In the genomic region with DNA sequence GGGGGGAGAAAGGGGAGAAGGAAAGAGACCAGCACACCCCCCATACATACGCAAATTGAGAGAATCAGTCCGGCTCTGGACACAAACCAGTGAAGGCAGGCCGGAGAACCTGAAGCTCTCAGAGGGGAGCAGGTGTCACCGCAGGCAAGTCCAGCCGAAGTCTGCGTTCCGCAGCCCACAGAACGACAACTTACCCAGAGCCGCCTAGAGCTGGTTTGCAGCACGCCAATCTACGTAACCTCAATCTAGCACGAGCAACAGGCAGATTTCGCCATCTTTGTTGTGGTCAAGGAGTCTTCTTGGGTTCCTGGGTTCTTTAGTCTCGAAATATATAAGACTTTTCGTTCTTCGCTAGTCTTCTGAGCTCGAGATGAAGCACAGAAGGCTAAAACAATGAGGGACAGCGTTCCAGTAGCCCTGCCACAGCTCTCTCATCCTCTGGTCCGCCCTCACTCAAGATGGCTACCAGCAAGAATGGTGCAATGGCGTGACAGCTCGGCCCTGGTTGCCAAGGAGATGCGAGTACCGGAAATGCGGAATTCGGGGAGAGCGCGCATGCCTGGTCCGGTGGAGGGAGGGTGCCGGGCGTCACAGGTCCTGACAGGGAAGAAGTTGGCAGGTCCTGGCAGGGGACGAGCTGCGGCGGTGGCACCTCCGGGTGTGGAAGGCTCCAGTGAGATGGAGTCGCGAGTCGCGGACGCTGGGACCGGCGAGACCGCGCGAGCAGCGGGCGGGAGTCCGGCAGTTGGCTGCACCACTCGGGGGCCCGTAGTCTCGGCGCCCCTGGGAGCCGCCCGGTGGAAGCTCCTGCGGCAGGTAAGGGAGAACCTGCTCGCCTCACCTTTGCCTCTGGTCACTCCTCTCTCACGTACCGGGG, we compare ENCODE assay signal across 8 cellular contexts. TPM values are rescaled to one million over a fixed set of nuclear protein-coding genes. Genes with fewer than 3 reads are reported as not detected.
DNase-seq lines count a peak whose midpoint lies in the region; ATAC-seq and TF ChIP-seq lines count a peak whose summit lies in the region.

A gene (plus strand): TSS at position 618 of the 877 bp plus-strand sequence.
A gene (minus strand): TSS at position 165 of the 877 bp plus-strand sequence. CDS start 15,152 bp downstream, outside the sequence.

- H3K27ac ChIP-seq in temporal lobe (ENCODE audit: low read depth, low read length) = peak within 1 kb of the TSS; percentile 98

- DNase-seq in NCI-H1092 (lab: John Stamatoyannopoulos, UW) = peak; percentile 92
- peak; percentile 97 for DNase-seq in glomerular endothelial cell (ENCODE audit: extremely low read depth, low read depth, low spot score)
- peak; percentile 97 for DNase-seq in occipital lobe (lab: John Stamatoyannopoulos, UW)

- no peaks in the 10 kb centered on the region for H3K27me3 Mint-ChIP-seq in activated naive CD4-positive, alpha-beta T cell treated with anti-CD3 and anti-CD28 coated beads, Interleukin-2, amount 50 U/mL, for 24 hours

- H3K36me3 Mint-ChIP-seq in activated naive CD4-positive, alpha-beta T cell treated with anti-CD3 and anti-CD28 coated beads, Interleukin-2, amount 50 U/mL, for 24 hours = peaks cover 6% of the 10 kb centered on the region

- ATAC-seq in HG02588 (IDR thresholded peaks at IDR 0.05; ENCODE audit: unreplicated experiment) = peak; percentile 81
- ATAC-seq in SK-N-SH treated with all-trans-retinoic acid at 6 μM for 48 hours = peak; percentile 90

- peak within 1 kb of the TSS; percentile 87 for H3K4me3 ChIP-seq in GM08714 (ENCODE audit: low read length)

- peaks cover 57% of the 10 kb centered on the region for H3K4me1 Mint-ChIP-seq in activated naive CD4-positive, alpha-beta T cell treated with anti-CD3 and anti-CD28 coated beads, Interleukin-2, amount 50 U/mL, for 24 hours

- H3K9me3 Mint-ChIP-seq in activated naive CD4-positive, alpha-beta T cell treated with anti-CD3 and anti-CD28 coated beads, Interleukin-2, amount 50 U/mL, for 24 hours = no peaks in the 10 kb centered on the region

- H3K27ac Mint-ChIP-seq in activated naive CD4-positive, alpha-beta T cell treated with anti-CD3 and anti-CD28 coated beads, Interleukin-2, amount 50 U/mL, for 24 hours = peak within 1 kb of the TSS; percentile 100

- peak within 1 kb of the TSS; percentile 98 for H3K4me3 Mint-ChIP-seq in activated naive CD4-positive, alpha-beta T cell treated with anti-CD3 and anti-CD28 coated beads, Interleukin-2, amount 50 U/mL, for 24 hours

TF ChIP-seq in SK-N-SH treated with all-trans-retinoic acid at 6 μM for 48 hours, 23 proteins besides CTCF, POLR2A, EP300 and RAD21 (continues in another document):
- TF ChIP-seq TCF4 (CRISPR knock-in tag; IDR thresholded peaks at IDR 0.05; ENCODE audit: borderline replicate concordance) (no peak; the same call in 1 of the 2 replicates), ZFP3 (CRISPR knock-in tag; IDR thresholded peaks at IDR 0.05) (no peak), SNAI2 (CRISPR knock-in tag; IDR thresholded peaks at IDR 0.05) (peak; percentile 77; the same call in 1 of the 2 replicates), ESRRG (CRISPR knock-in tag; IDR thresholded peaks at IDR 0.05) (no peak), GLIS3 (CRISPR knock-in tag; IDR thresholded peaks at IDR 0.05) (no peak), TOX (CRISPR knock-in tag; IDR thresholded peaks at IDR 0.05; ENCODE audit: borderline replicate concordance) (no peak), CSDC2 (CRISPR knock-in tag; IDR thresholded peaks at IDR 0.05) (peak; percentile 19; the same call in 1 of the 2 replicates), RARB (CRISPR knock-in tag; IDR thresholded peaks at IDR 0.05) (no peak), ARNTL (CRISPR knock-in tag; IDR thresholded peaks at IDR 0.05; ENCODE audit: borderline replicate concordance, low read depth) (no peak), BACH2 (CRISPR knock-in tag; IDR thresholded peaks at IDR 0.05; ENCODE audit: borderline replicate concordance) (no peak), ZC3H10 (CRISPR knock-in tag; IDR thresholded peaks at IDR 0.05) (no peak), ZNF70 (CRISPR knock-in tag; IDR thresholded peaks at IDR 0.05) (no peak)
- TF ChIP-seq, protein P1, sequence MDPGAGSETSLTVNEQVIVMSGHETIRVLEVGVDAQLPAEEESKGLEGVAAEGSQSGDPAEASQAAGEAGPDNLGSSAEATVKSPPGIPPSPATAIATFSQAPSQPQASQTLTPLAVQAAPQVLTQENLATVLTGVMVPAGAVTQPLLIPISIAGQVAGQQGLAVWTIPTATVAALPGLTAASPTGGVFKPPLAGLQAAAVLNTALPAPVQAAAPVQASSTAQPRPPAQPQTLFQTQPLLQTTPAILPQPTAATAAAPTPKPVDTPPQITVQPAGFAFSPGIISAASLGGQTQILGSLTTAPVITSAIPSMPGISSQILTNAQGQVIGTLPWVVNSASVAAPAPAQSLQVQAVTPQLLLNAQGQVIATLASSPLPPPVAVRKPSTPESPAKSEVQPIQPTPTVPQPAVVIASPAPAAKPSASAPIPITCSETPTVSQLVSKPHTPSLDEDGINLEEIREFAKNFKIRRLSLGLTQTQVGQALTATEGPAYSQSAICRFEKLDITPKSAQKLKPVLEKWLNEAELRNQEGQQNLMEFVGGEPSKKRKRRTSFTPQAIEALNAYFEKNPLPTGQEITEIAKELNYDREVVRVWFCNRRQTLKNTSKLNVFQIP (CRISPR knock-in tag; IDR thresholded peaks at IDR 0.05; ENCODE audit: borderline replicate concordance, low read depth) = no peak
- TF ChIP-seq, protein P2, sequence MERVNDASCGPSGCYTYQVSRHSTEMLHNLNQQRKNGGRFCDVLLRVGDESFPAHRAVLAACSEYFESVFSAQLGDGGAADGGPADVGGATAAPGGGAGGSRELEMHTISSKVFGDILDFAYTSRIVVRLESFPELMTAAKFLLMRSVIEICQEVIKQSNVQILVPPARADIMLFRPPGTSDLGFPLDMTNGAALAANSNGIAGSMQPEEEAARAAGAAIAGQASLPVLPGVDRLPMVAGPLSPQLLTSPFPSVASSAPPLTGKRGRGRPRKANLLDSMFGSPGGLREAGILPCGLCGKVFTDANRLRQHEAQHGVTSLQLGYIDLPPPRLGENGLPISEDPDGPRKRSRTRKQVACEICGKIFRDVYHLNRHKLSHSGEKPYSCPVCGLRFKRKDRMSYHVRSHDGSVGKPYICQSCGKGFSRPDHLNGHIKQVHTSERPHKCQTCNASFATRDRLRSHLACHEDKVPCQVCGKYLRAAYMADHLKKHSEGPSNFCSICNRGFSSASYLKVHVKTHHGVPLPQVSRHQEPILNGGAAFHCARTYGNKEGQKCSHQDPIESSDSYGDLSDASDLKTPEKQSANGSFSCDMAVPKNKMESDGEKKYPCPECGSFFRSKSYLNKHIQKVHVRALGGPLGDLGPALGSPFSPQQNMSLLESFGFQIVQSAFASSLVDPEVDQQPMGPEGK (CRISPR knock-in tag; IDR thresholded peaks at IDR 0.05; ENCODE audit: borderline replicate concordance) = no peak
- TF ChIP-seq, protein P3, sequence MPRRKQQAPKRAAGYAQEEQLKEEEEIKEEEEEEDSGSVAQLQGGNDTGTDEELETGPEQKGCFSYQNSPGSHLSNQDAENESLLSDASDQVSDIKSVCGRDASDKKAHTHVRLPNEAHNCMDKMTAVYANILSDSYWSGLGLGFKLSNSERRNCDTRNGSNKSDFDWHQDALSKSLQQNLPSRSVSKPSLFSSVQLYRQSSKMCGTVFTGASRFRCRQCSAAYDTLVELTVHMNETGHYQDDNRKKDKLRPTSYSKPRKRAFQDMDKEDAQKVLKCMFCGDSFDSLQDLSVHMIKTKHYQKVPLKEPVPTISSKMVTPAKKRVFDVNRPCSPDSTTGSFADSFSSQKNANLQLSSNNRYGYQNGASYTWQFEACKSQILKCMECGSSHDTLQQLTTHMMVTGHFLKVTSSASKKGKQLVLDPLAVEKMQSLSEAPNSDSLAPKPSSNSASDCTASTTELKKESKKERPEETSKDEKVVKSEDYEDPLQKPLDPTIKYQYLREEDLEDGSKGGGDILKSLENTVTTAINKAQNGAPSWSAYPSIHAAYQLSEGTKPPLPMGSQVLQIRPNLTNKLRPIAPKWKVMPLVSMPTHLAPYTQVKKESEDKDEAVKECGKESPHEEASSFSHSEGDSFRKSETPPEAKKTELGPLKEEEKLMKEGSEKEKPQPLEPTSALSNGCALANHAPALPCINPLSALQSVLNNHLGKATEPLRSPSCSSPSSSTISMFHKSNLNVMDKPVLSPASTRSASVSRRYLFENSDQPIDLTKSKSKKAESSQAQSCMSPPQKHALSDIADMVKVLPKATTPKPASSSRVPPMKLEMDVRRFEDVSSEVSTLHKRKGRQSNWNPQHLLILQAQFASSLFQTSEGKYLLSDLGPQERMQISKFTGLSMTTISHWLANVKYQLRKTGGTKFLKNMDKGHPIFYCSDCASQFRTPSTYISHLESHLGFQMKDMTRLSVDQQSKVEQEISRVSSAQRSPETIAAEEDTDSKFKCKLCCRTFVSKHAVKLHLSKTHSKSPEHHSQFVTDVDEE (CRISPR knock-in tag; IDR thresholded peaks at IDR 0.05) = peak; percentile 92
- TF ChIP-seq, protein P4, sequence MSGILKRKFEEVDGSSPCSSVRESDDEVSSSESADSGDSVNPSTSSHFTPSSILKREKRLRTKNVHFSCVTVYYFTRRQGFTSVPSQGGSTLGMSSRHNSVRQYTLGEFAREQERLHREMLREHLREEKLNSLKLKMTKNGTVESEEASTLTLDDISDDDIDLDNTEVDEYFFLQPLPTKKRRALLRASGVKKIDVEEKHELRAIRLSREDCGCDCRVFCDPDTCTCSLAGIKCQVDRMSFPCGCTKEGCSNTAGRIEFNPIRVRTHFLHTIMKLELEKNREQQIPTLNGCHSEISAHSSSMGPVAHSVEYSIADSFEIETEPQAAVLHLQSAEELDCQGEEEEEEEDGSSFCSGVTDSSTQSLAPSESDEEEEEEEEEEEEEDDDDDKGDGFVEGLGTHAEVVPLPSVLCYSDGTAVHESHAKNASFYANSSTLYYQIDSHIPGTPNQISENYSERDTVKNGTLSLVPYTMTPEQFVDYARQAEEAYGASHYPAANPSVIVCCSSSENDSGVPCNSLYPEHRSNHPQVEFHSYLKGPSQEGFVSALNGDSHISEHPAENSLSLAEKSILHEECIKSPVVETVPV (CRISPR knock-in tag; IDR thresholded peaks at IDR 0.05) = no peak
- TF ChIP-seq, protein P5, sequence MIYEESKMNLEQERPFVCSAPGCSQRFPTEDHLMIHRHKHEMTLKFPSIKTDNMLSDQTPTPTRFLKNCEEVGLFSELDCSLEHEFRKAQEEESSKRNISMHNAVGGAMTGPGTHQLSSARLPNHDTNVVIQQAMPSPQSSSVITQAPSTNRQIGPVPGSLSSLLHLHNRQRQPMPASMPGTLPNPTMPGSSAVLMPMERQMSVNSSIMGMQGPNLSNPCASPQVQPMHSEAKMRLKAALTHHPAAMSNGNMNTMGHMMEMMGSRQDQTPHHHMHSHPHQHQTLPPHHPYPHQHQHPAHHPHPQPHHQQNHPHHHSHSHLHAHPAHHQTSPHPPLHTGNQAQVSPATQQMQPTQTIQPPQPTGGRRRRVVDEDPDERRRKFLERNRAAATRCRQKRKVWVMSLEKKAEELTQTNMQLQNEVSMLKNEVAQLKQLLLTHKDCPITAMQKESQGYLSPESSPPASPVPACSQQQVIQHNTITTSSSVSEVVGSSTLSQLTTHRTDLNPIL (CRISPR knock-in tag; IDR thresholded peaks at IDR 0.05; ENCODE audit: low read depth) = no peak

RNA-seq across cellular contexts. Expression of the first gene that starts in this region (rescaled TPM):
- total RNA-seq in glomerular endothelial cell (1.7 and 6.1 TPM in 2 replicates), occipital lobe (6.7 TPM), temporal lobe (4.4 TPM)

RNA-seq across cellular contexts. Expression of the second gene that starts in this region (rescaled TPM):
- total RNA-seq in glomerular endothelial cell = 28.8 and 30.2 TPM in 2 replicates
- 150 TPM for total RNA-seq in occipital lobe
- total RNA-seq in temporal lobe = 137 TPM

Comparison
In these comparisons a context has a peak if more than half of its experiments do, and no peak if none do; other contexts are left out.
1. Peak in every context shown above with its lines: DNase-seq, ATAC-seq, H3K4me3 ChIP-seq and H3K27ac ChIP-seq.